Comparison of ENCODE assay signal across 8 cellular contexts in the genomic region with DNA sequence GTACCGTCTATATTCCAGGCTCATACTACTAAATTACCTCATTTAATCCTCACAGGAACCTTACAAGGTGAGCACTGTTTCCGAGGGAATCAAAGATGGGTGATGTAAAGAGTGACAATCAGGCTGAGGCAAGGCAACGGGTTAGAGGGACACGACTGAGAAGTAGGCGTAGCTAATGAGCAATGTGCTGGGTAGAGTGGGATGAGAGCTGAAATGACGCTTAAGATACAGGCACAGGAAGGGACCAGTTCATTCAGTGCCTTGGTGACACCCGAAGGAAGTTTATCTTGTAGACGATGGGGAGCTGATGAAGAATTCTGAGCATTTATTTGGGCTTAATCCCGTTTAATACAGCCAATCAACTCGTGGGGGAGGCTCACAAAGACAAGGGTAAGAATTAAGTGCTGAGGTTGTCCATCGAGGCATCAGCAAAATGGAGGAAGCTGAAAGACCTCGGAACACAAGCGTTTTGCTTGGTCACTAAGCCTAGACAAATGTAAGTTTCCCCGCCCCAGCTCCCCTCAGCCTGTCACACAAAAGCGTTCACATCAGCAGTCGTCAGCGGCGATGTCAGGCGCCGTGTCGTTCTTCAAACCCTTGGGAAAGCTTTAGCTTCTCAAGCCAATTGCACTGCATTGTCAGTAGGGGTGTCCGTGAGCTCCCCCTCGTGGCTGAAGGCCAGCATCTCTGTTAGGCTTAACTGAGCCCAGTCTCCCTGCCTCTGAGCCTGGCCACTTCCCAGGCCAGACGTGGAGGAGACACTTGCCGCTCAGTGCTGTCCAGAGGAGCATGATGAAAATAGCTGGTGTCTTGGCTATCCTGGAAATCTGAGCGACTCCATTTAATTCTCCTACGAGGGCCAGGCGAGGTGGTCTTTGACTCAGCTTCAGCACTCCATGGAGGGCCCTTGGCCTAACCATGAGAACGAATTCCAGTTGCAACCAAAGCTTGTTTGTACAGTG.
A peak's percentile ranks its signal among the peaks of the same experiment; 100 is the strongest.
DNase-seq lines count a peak whose midpoint lies in the region; ATAC-seq and TF ChIP-seq lines count a peak whose summit lies in the region.

No MANE protein-coding gene starts in this region.

- no peak overlapping the region for H3K4me3 Mint-ChIP-seq in activated T-cell treated with anti-CD3 and anti-CD28 coated beads, Interleukin-2, amount 50 U/mL, for 24 hours
- peak overlapping the region; percentile 74 for H3K4me3 Mint-ChIP-seq in neural progenitor cell

- H3K36me3 Mint-ChIP-seq in activated T-cell treated with anti-CD3 and anti-CD28 coated beads, Interleukin-2, amount 50 U/mL, for 24 hours (ENCODE audit: low read depth) = no peaks in the 10 kb centered on the region
- H3K36me3 Mint-ChIP-seq in neural progenitor cell = no peaks in the 10 kb centered on the region

- no peak overlapping the region for H3K4me2 ChIP-seq in DND-41 (ENCODE audit: insufficient read depth, low read length)
- H3K4me2 ChIP-seq in OCI-LY1 (ENCODE audit: low read length) = peak overlapping the region; percentile 33; the same call in 1 of the 2 replicates
- H3K4me2 ChIP-seq in neural progenitor cell = peak overlapping the region; percentile 65

- H3K4me1 Mint-ChIP-seq in activated T-cell treated with anti-CD3 and anti-CD28 coated beads, Interleukin-2, amount 50 U/mL, for 24 hours (ENCODE audit: low read depth) = peaks cover 5% of the 10 kb centered on the region
- peaks cover 29% of the 10 kb centered on the region for H3K4me1 Mint-ChIP-seq in neural progenitor cell

- no peak overlapping the region for H3K27ac Mint-ChIP-seq in activated T-cell treated with anti-CD3 and anti-CD28 coated beads, Interleukin-2, amount 50 U/mL, for 24 hours
- H3K27ac Mint-ChIP-seq in neural progenitor cell = peak overlapping the region; percentile 59

- H3K9me2 ChIP-seq in OCI-LY1 (ENCODE audit: low read depth, low read length) = no peaks in the 10 kb centered on the region

- no peak overlapping the region for H3K27ac ChIP-seq in DND-41 (ENCODE audit: low read length)
- H3K27ac ChIP-seq in HUES64 (ENCODE audit: low read depth, low read length) = no peak overlapping the region
- no peak overlapping the region for H3K27ac ChIP-seq in OCI-LY1 (ENCODE audit: low read depth, low read length, poor library complexity, severe bottlenecking)
- no peak overlapping the region for H3K27ac ChIP-seq in neural progenitor cell

- H3K9me3 ChIP-seq in DND-41 (ENCODE audit: insufficient read depth, low read length, severe bottlenecking) (no peaks in the 10 kb centered on the region), HUES64 (ENCODE audit: insufficient read depth, low read depth, low read length) (no peaks in the 10 kb centered on the region), OCI-LY1 (ENCODE audit: low read length) (no peaks in the 10 kb centered on the region), neural progenitor cell (ENCODE audit: low read depth) (no peaks in the 10 kb centered on the region)

- peak; percentile 56 for DNase-seq in DND-41
- DNase-seq in activated T-cell treated with anti-CD3 and anti-CD28 coated beads, Interleukin-2, amount 50 U/mL, for 24 hours = peak; percentile 63
- DNase-seq in fibroblast of the aortic adventitia (ENCODE audit: low read depth) = peak; percentile 79
- DNase-seq in neural progenitor cell (ENCODE audit: low spot score) = peak; percentile 96
- peak; percentile 91 for DNase-seq in superior temporal gyrus (ENCODE audit: extremely low spot score)

- H3K36me3 ChIP-seq in DND-41 (ENCODE audit: insufficient read depth, low read length) (no peaks in the 10 kb centered on the region), HUES64 (ENCODE audit: insufficient read depth, low read length) (no peaks in the 10 kb centered on the region), OCI-LY1 (ENCODE audit: insufficient read depth, low read length) (no peaks in the 10 kb centered on the region), neural progenitor cell (no peaks in the 10 kb centered on the region)

- H3K27me3 ChIP-seq in DND-41 (ENCODE audit: insufficient read depth, low read length, poor library complexity) (no peaks in the 10 kb centered on the region), HUES64 (ENCODE audit: insufficient read depth, low read length) (peaks cover 7% of the 10 kb centered on the region; the same call in 1 of the 2 replicates), OCI-LY1 (ENCODE audit: insufficient read depth, low read length) (no peaks in the 10 kb centered on the region), neural progenitor cell (no peaks in the 10 kb centered on the region)

- H4K20me1 ChIP-seq in DND-41 (ENCODE audit: insufficient read depth, low read length) (no peaks in the 10 kb centered on the region), OCI-LY1 (ENCODE audit: insufficient read depth, low read length) (no peaks in the 10 kb centered on the region), neural progenitor cell (ENCODE audit: low read depth) (no peaks in the 10 kb centered on the region)

- peak; percentile 90 for ATAC-seq in DND-41 (ENCODE audit: insufficient read depth, low read depth)
- ATAC-seq in GM21619 (IDR thresholded peaks at IDR 0.05; ENCODE audit: unreplicated experiment) = peak; percentile 99

- H3K4me3 ChIP-seq in DND-41 (ENCODE audit: low read depth in 1 of 2, low read length in 2 of 2) (no peak overlapping the region), HUES64 (ENCODE audit: low read length) (peak overlapping the region; percentile 44), OCI-LY1 (ENCODE audit: low read depth, low read length, poor library complexity, severe bottlenecking) (peak overlapping the region; percentile 14), fibroblast of the aortic adventitia (ENCODE audit: low read depth, low read length) (peak overlapping the region; percentile 46), neural progenitor cell (peak overlapping the region; percentile 33)

- H2AFZ ChIP-seq in DND-41 (ENCODE audit: low read depth, low read length) (no peak overlapping the region), OCI-LY1 (ENCODE audit: low read length) (no peak overlapping the region), neural progenitor cell (replicated peaks) (peak overlapping the region; percentile 85)

- no peak overlapping the region for H3K9ac ChIP-seq in DND-41 (ENCODE audit: low read depth, low read length)
- H3K9ac ChIP-seq in HUES64 (ENCODE audit: low read depth, low read length) = no peak overlapping the region
- no peak overlapping the region for H3K9ac ChIP-seq in OCI-LY1 (ENCODE audit: low read length)
- H3K9ac ChIP-seq in neural progenitor cell = no peak overlapping the region

- WGBS in HUES64 = 34% methylated on average over 29 of the region's 29 CpGs

- H3K9me3 Mint-ChIP-seq in activated T-cell treated with anti-CD3 and anti-CD28 coated beads, Interleukin-2, amount 50 U/mL, for 24 hours = no peaks in the 10 kb centered on the region
- no peaks in the 10 kb centered on the region for H3K9me3 Mint-ChIP-seq in neural progenitor cell

- H3F3A ChIP-seq in OCI-LY1 (ENCODE audit: insufficient read depth, low read length) = no peaks in the 10 kb centered on the region
- peaks cover 15% of the 10 kb centered on the region for H3F3A ChIP-seq in neural progenitor cell (ENCODE audit: low read depth)

- no peaks in the 10 kb centered on the region for H3K79me2 ChIP-seq in DND-41 (ENCODE audit: insufficient read depth, low read length)
- H3K79me2 ChIP-seq in OCI-LY1 (ENCODE audit: insufficient read depth, low read length) = no peaks in the 10 kb centered on the region
- no peaks in the 10 kb centered on the region for H3K79me2 ChIP-seq in neural progenitor cell (ENCODE audit: low read depth)

- H3K4me1 ChIP-seq in DND-41 (ENCODE audit: insufficient read depth, low read length) (no peaks in the 10 kb centered on the region), HUES64 (ENCODE audit: insufficient read depth, low read length) (no peaks in the 10 kb centered on the region), OCI-LY1 (ENCODE audit: insufficient read depth, low read length, severe bottlenecking) (no peaks in the 10 kb centered on the region), neural progenitor cell (peaks cover 32% of the 10 kb centered on the region)

- H3K27me3 Mint-ChIP-seq in activated T-cell treated with anti-CD3 and anti-CD28 coated beads, Interleukin-2, amount 50 U/mL, for 24 hours = peaks cover 6% of the 10 kb centered on the region
- peaks cover 7% of the 10 kb centered on the region for H3K27me3 Mint-ChIP-seq in neural progenitor cell (ENCODE audit: insufficient read depth, low read depth)

- TF ChIP-seq CTCF in DND-41 (IDR thresholded peaks at IDR 0.05; ENCODE audit: borderline replicate concordance, extremely low read depth, low read length, poor library complexity, severe bottlenecking) = peak; percentile 80
- peak; percentile 79 for TF ChIP-seq CTCF in OCI-LY1 (IDR thresholded peaks at IDR 0.05; ENCODE audit: low read length)
- peak; percentile 96 for TF ChIP-seq CTCF in fibroblast of the aortic adventitia (IDR thresholded peaks at IDR 0.05; ENCODE audit: insufficient read depth, low read length)
- peak; percentile 88 for TF ChIP-seq CTCF in neural progenitor cell (IDR thresholded peaks at IDR 0.05)

Comparison
In these comparisons a context has a peak if more than half of its experiments do, and no peak if none do; other contexts are left out.
1. H3K4me3 ChIP-seq: peak in HUES64 (single experiment), OCI-LY1 (single experiment), fibroblast of the aortic adventitia (single experiment) and neural progenitor cell (single experiment); none in DND-41 (0 of 2).
2. Peak in every context shown above with its lines, with median percentiles within 50 percentile points of each other: DNase-seq and CTCF ChIP-seq.